Comparison of ENCODE assay signal across 8 cellular contexts in the genomic region with DNA sequence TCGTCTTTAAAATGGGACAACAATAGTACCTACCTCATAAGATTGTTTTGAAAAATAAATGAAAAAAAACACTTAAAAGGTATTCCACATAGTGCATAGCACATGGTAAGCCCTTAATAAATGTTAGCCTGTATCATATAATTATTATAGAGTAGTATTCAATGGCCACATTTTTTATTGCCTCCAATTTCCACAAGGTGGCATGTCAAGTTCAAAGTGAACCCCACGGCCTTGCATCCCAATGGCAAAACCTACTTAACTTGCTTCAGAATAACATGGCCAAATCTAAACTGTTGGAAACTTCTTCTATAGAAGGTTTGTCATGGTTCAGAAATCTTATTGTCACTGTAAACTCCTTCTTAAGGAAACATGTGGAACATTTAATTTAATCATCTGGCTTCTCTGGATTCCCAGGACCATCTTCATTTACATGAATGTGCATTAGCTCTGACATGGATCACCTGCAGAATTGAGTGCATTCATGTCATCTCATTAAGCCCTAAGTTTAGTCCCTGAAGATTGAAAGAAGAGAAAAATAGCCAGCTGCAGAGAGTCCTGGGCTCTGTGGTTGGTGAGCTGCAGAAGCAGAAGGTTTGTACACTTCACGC.
DNase-seq lines count a peak whose midpoint lies in the region; ATAC-seq and TF ChIP-seq lines count a peak whose summit lies in the region.

No MANE protein-coding gene starts in this region.

- H3K27ac ChIP-seq in A673 (ENCODE audit: low read depth, low read length, poor library complexity, severe bottlenecking), result no peak overlapping the region
- no peak overlapping the region for H3K27ac ChIP-seq in cardiac muscle cell
- peak overlapping the region in 4 of 8 donors; percentile 35 to 78 (median 57) for H3K27ac ChIP-seq in spleen

- POLR2A ChIA-PET in A673 (lab: Charles Lee; ENCODE audit: low non-redundant PET), result no interaction called here
- POLR2A ChIA-PET in GM10248 (lab: Yijun Ruan, JAX), result no interaction called here
- POLR2A ChIA-PET in WTC11 (lab: Charles Lee), result no interaction called here

- H3K9me3 Mint-ChIP-seq in IgD-negative memory B cell, result no peaks in the 10 kb centered on the region
- no peaks in the 10 kb centered on the region for H3K9me3 Mint-ChIP-seq in WTC11

- H3K36me3 Mint-ChIP-seq in IgD-negative memory B cell (no peaks in the 10 kb centered on the region), WTC11 (no peaks in the 10 kb centered on the region)

- intact Hi-C loops in A673 (cut with micrococcal nuclease; ENCODE audit: unreplicated experiment), result loop anchor here (5.0 kb wide), 1 partner anchor 250 kb away; no protein-coding TSS in a partner anchor
- intact Hi-C loops in spleen (cut with DNase I; ENCODE audit: low total_unique reads), result loop anchor here (10.0 kb wide), 1 partner anchor 252 kb away; no protein-coding TSS in a partner anchor

- BruUV-seq in A673 (replicated peaks; lab: Mats Ljungman, UMichigan), result no TSS peak

- CTCF ChIA-PET in A673 (lab: Charles Lee) (no interaction called here), GM10248 (lab: Yijun Ruan, JAX) (interaction anchor here (0.8 to 3.4 kb wide), 10 partner anchors 11 to 256 kb away, joined by 3 to 10 read pairs (median 5); no protein-coding TSS in a partner anchor), WTC11 (lab: Charles Lee) (interaction anchor here (0.7 to 1.5 kb wide), 5 partner anchors 32 to 563 kb away, joined by 3 read pairs; no protein-coding TSS in a partner anchor)

- peak; percentile 47 for TF ChIP-seq CTCF in A673 (conservative IDR thresholded peaks at IDR 0.05; ENCODE audit: low read depth, low read length)
- TF ChIP-seq CTCF in GM10248 (IDR thresholded peaks at IDR 0.05; ENCODE audit: control extremely low read depth, extremely low read depth, low read depth, missing control alignments), result peak; percentile 61
- TF ChIP-seq CTCF in WTC11 (IDR thresholded peaks at IDR 0.05), result no peak
- peak; percentile 61 for TF ChIP-seq CTCF in cardiac muscle cell (IDR thresholded peaks at IDR 0.05; ENCODE audit: low read depth, low read length)
- TF ChIP-seq CTCF in spleen (IDR thresholded peaks at IDR 0.05 in 8 of 11, conservative IDR thresholded peaks at IDR 0.05 in 3 of 11), result peak in 10 of 11 experiments; percentile 36 to 66 (median 58)

- no peak for TF ChIP-seq POLR2A in spleen (IDR thresholded peaks at IDR 0.05)

- H3K4me3 ChIP-seq in A673 (ENCODE audit: low read depth, low read length, poor library complexity, severe bottlenecking) (no peak overlapping the region), cardiac muscle cell (no peak overlapping the region), spleen (no peak overlapping the region)

- H3K36me3 ChIP-seq in A673 (ENCODE audit: insufficient read depth, low read length, poor library complexity, severe bottlenecking) (no peaks in the 10 kb centered on the region), cardiac muscle cell (no peaks in the 10 kb centered on the region), spleen (peaks cover 0 to 31% (median 0%) of the 10 kb centered on the region in 6 donors)

- ATAC-seq in WTC11, result peak; percentile 48; the same call in 1 of the 2 replicates
- no peak for ATAC-seq in HG03159 (IDR thresholded peaks at IDR 0.05; ENCODE audit: unreplicated experiment)

- 48 to 54% (median 51%) methylated on average over 3 of the region's 3 CpGs for WGBS in spleen, 5 donors

- H3K27ac Mint-ChIP-seq in IgD-negative memory B cell (peak overlapping the region; percentile 39 to 91 (median 78)), WTC11 (no peak overlapping the region)

- H3K9me3 ChIP-seq in A673 (ENCODE audit: low read depth, low read length, poor library complexity, severe bottlenecking), result no peaks in the 10 kb centered on the region
- no peaks in the 10 kb centered on the region for H3K9me3 ChIP-seq in cardiac muscle cell (ENCODE audit: low read depth)
- no peaks in the 10 kb centered on the region for H3K9me3 ChIP-seq in spleen

- peak overlapping the region in 3 of 4 donors; percentile 9 to 64 (median 64) for H3K4me3 Mint-ChIP-seq in IgD-negative memory B cell
- no peak overlapping the region for H3K4me3 Mint-ChIP-seq in WTC11

- peaks cover 14% of the 10 kb centered on the region for H3K4me1 ChIP-seq in A673 (ENCODE audit: insufficient read depth, low read length, poor library complexity, severe bottlenecking)
- H3K4me1 ChIP-seq in cardiac muscle cell (ENCODE audit: low read depth), result no peaks in the 10 kb centered on the region
- H3K4me1 ChIP-seq in spleen, result peaks cover 15 to 58% (median 48%) of the 10 kb centered on the region in 6 donors

- peaks cover 2% of the 10 kb centered on the region for H3K27me3 Mint-ChIP-seq in IgD-negative memory B cell
- no peaks in the 10 kb centered on the region for H3K27me3 Mint-ChIP-seq in WTC11 (ENCODE audit: low read depth)

- peaks cover 42 to 59% (median 56%) of the 10 kb centered on the region in 3 donors for H3K4me1 Mint-ChIP-seq in IgD-negative memory B cell
- no peaks in the 10 kb centered on the region for H3K4me1 Mint-ChIP-seq in WTC11

- H3K27me3 ChIP-seq in A673 (replicated peaks; ENCODE audit: insufficient read depth, low read depth, low read length, poor library complexity) (no peaks in the 10 kb centered on the region), cardiac muscle cell (no peaks in the 10 kb centered on the region), spleen (replicated peaks in 1 of 7) (no peaks in the 10 kb centered on the region)

- peak; percentile 46 for DNase-seq in A673 (ENCODE audit: low spot score)
- no peak for DNase-seq in GM10248 (ENCODE audit: extremely low spot score)
- DNase-seq in WTC11 (ENCODE audit: low spot score), result no peak
- DNase-seq in cardiac muscle cell (ENCODE audit: low read depth in 1 of 2, low spot score in 1 of 2), result peak; percentile 35 to 77
- no peak for DNase-seq in spleen
- no peak for DNase-seq in activated effector memory CD4-positive, alpha-beta T cell treated with Interleukin-2 at 50 U/mL for 16 hours

TF ChIP-seq in WTC11, 78 proteins besides CTCF, POLR2A, EP300 and RAD21:
- no peak for TF ChIP-seq RELA (CRISPR knock-in tag; IDR thresholded peaks at IDR 0.05; ENCODE audit: borderline replicate concordance)
- TF ChIP-seq, protein P1, sequence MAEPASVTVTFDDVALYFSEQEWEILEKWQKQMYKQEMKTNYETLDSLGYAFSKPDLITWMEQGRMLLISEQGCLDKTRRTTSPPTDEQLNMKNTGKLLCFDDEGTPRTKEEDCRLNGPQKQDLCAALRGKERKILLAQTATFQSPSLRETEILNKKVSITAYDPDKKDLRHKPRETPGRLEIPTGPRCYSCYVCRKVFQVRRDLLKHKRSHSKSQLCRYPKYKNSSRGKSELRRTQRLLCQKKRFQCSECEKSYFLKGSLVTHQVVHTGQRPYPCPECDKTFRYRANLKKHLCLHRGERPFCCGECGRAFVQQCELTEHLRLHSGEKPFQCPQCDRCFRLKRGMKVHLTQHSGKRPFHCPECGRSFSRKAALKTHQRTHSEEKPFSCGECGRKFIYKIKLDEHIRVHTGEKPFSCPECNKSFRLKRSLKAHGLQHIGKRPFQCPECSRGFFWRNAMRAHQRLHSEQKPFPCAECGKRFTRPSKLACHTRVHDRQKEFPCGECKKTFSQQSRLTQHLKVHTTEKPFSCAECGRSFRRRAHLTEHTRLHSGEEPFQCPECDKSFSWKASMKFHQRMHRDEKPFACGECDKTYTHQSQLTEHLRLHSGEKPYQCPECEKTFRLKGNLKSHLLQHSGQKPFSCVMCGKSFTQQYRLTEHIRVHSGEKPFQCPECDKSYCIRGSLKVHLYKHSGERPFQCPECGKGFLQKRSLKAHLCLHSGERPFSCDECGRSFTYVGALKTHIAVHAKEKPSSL (CRISPR knock-in tag; conservative IDR thresholded peaks at IDR 0.05), result no peak
- no peak for TF ChIP-seq IRF2 (CRISPR knock-in tag; IDR thresholded peaks at IDR 0.05; ENCODE audit: borderline replicate concordance, low read depth)
- TF ChIP-seq, protein P2, sequence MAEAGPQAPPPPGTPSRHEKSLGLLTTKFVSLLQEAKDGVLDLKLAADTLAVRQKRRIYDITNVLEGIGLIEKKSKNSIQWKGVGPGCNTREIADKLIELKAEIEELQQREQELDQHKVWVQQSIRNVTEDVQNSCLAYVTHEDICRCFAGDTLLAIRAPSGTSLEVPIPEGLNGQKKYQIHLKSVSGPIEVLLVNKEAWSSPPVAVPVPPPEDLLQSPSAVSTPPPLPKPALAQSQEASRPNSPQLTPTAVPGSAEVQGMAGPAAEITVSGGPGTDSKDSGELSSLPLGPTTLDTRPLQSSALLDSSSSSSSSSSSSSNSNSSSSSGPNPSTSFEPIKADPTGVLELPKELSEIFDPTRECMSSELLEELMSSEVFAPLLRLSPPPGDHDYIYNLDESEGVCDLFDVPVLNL (CRISPR knock-in tag; IDR thresholded peaks at IDR 0.05; ENCODE audit: borderline replicate concordance, low read depth), result no peak
- no peak for TF ChIP-seq SP1 (CRISPR knock-in tag; conservative IDR thresholded peaks at IDR 0.05)
- TF ChIP-seq ZNF396 (CRISPR knock-in tag; IDR thresholded peaks at IDR 0.05; ENCODE audit: borderline replicate concordance), result no peak
- TF ChIP-seq SOX15 (CRISPR knock-in tag; IDR thresholded peaks at IDR 0.05), result no peak
- TF ChIP-seq, protein P3, sequence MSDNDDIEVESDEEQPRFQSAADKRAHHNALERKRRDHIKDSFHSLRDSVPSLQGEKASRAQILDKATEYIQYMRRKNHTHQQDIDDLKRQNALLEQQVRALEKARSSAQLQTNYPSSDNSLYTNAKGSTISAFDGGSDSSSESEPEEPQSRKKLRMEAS (CRISPR knock-in tag; IDR thresholded peaks at IDR 0.05), result no peak
- TF ChIP-seq, protein P4, sequence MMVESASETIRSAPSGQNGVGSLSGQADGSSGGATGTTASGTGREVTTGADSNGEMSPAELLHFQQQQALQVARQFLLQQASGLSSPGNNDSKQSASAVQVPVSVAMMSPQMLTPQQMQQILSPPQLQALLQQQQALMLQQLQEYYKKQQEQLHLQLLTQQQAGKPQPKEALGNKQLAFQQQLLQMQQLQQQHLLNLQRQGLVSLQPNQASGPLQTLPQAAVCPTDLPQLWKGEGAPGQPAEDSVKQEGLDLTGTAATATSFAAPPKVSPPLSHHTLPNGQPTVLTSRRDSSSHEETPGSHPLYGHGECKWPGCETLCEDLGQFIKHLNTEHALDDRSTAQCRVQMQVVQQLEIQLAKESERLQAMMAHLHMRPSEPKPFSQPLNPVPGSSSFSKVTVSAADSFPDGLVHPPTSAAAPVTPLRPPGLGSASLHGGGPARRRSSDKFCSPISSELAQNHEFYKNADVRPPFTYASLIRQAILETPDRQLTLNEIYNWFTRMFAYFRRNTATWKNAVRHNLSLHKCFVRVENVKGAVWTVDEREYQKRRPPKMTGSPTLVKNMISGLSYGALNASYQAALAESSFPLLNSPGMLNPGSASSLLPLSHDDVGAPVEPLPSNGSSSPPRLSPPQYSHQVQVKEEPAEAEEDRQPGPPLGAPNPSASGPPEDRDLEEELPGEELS (CRISPR knock-in tag; IDR thresholded peaks at IDR 0.05), result no peak

Comparison
In these comparisons a context has a peak if more than half of its experiments do, and no peak if none do; other contexts are left out.
1. DNase-seq: peak in A673 (single experiment) and cardiac muscle cell (2 of 2); none in GM10248 (single experiment), WTC11 (single experiment), spleen (single experiment) and activated effector memory CD4-positive, alpha-beta T cell treated with Interleukin-2 at 50 U/mL for 16 hours (single experiment).